In the genomic region with DNA sequence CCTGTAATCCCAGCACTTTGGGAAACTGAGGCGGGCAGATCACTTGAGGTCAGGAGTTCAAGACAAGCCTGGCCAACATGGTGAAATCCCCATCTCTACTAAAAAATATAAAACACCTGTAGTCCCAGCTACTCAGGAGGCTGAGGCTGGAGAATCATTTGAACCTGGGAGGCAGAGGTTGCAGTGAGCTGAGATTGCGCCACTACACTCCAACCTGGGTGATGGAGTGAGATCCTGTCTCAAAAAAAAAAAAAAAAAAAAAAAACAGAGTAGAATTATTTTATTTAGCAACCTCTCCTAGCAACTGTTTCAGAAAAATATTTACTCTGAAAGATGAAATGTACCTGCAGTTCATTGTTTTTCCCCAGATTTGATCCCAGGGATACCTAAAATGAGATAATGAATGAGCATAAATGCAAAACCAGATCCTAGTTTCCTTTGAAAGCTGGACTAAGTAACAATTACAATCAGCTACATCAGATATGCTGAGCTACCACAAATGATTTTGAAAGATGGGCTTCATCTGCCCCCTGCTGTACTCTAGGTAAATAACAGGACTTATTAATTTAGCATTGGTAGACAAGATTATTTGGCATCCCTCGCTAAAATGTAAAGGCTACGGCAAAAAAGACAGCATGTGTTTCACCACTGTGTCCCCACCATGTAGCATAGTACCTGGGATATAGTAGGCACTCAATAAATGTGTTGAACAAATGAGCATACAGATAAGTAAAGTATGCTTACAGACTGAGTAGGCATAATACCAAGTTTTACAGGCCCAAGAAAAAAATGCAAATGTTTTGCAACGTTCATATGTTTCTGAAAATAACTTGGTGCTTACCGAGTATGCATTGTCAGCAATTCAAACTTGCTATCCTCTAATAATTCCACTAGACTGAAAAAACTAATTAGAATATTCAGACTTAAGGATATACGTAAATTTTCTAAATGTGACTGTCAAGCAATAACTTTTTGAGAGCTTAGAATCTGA, we compare ENCODE assay signal across 2 cellular contexts.
TF ChIP-seq lines count a peak whose summit lies in the region.

No MANE protein-coding gene starts in this region.

TF ChIP-seq in IMR-90, 13 proteins besides CTCF, POLR2A, EP300 and RAD21:
- TF ChIP-seq MAZ (IDR thresholded peaks at IDR 0.05; ENCODE audit: borderline replicate concordance, low read depth, low read length) = no peak
- peak; percentile 95 for TF ChIP-seq SMC3 (IDR thresholded peaks at IDR 0.05; ENCODE audit: low read depth, low read length)
- TF ChIP-seq NFE2L2 (IDR thresholded peaks at IDR 0.05; ENCODE audit: low read depth, low read length) = no peak
- TF ChIP-seq, protein P1, sequence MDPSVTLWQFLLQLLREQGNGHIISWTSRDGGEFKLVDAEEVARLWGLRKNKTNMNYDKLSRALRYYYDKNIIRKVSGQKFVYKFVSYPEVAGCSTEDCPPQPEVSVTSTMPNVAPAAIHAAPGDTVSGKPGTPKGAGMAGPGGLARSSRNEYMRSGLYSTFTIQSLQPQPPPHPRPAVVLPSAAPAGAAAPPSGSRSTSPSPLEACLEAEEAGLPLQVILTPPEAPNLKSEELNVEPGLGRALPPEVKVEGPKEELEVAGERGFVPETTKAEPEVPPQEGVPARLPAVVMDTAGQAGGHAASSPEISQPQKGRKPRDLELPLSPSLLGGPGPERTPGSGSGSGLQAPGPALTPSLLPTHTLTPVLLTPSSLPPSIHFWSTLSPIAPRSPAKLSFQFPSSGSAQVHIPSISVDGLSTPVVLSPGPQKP (IDR thresholded peaks at IDR 0.05; ENCODE audit: borderline replicate concordance, low read depth, low read length) = no peak
- peak; percentile 81 for TF ChIP-seq MAFK (IDR thresholded peaks at IDR 0.05; ENCODE audit: low read depth, low read length)
- TF ChIP-seq RCOR1 (IDR thresholded peaks at IDR 0.05; ENCODE audit: insufficient replicate concordance, low read length) = no peak
- no peak for TF ChIP-seq CHD1 (IDR thresholded peaks at IDR 0.05; ENCODE audit: low read depth, low read length)
- no peak for TF ChIP-seq MXI1 (IDR thresholded peaks at IDR 0.05; ENCODE audit: borderline replicate concordance, low read depth, low read length)
- TF ChIP-seq, protein P2, sequence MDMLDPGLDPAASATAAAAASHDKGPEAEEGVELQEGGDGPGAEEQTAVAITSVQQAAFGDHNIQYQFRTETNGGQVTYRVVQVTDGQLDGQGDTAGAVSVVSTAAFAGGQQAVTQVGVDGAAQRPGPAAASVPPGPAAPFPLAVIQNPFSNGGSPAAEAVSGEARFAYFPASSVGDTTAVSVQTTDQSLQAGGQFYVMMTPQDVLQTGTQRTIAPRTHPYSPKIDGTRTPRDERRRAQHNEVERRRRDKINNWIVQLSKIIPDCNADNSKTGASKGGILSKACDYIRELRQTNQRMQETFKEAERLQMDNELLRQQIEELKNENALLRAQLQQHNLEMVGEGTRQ (IDR thresholded peaks at IDR 0.05; ENCODE audit: low read depth, low read length) = no peak

TF ChIP-seq in K562, 482 proteins besides CTCF, POLR2A, EP300 and RAD21 (continues in another document):
- TF ChIP-seq ZNF57 (CRISPR knock-in tag; IDR thresholded peaks at IDR 0.05) = no peak
- no peak for TF ChIP-seq BMI1 (IDR thresholded peaks at IDR 0.05; ENCODE audit: low read length)
- TF ChIP-seq SP2 (IDR thresholded peaks at IDR 0.05; ENCODE audit: extremely low read depth, low read depth, low read length, poor library complexity, severe bottlenecking) = no peak
- TF ChIP-seq PHF20 (IDR thresholded peaks at IDR 0.05; ENCODE audit: partially characterized antibody) = no peak
- peak; percentile 59 for TF ChIP-seq SMC3 (conservative IDR thresholded peaks at IDR 0.05; ENCODE audit: insufficient read depth, low read depth, low read length)
- no peak for TF ChIP-seq BRF1 (IDR thresholded peaks at IDR 0.05; ENCODE audit: borderline replicate concordance, extremely low read depth, insufficient read length)
- TF ChIP-seq, protein P3, sequence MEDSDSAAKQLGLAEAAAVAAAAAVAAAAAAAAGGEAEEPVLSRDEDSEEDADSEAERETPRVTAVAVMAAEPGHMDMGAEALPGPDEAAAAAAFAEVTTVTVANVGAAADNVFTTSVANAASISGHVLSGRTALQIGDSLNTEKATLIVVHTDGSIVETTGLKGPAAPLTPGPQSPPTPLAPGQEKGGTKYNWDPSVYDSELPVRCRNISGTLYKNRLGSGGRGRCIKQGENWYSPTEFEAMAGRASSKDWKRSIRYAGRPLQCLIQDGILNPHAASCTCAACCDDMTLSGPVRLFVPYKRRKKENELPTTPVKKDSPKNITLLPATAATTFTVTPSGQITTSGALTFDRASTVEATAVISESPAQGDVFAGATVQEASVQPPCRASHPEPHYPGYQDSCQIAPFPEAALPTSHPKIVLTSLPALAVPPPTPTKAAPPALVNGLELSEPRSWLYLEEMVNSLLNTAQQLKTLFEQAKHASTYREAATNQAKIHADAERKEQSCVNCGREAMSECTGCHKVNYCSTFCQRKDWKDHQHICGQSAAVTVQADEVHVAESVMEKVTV (CRISPR knock-in tag; IDR thresholded peaks at IDR 0.05) = peak; percentile 94
- TF ChIP-seq ZNF785 (CRISPR knock-in tag; IDR thresholded peaks at IDR 0.05) = no peak
- TF ChIP-seq, protein P4, sequence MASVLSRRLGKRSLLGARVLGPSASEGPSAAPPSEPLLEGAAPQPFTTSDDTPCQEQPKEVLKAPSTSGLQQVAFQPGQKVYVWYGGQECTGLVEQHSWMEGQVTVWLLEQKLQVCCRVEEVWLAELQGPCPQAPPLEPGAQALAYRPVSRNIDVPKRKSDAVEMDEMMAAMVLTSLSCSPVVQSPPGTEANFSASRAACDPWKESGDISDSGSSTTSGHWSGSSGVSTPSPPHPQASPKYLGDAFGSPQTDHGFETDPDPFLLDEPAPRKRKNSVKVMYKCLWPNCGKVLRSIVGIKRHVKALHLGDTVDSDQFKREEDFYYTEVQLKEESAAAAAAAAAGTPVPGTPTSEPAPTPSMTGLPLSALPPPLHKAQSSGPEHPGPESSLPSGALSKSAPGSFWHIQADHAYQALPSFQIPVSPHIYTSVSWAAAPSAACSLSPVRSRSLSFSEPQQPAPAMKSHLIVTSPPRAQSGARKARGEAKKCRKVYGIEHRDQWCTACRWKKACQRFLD (CRISPR knock-in tag; IDR thresholded peaks at IDR 0.05) = no peak
- TF ChIP-seq, protein P5, sequence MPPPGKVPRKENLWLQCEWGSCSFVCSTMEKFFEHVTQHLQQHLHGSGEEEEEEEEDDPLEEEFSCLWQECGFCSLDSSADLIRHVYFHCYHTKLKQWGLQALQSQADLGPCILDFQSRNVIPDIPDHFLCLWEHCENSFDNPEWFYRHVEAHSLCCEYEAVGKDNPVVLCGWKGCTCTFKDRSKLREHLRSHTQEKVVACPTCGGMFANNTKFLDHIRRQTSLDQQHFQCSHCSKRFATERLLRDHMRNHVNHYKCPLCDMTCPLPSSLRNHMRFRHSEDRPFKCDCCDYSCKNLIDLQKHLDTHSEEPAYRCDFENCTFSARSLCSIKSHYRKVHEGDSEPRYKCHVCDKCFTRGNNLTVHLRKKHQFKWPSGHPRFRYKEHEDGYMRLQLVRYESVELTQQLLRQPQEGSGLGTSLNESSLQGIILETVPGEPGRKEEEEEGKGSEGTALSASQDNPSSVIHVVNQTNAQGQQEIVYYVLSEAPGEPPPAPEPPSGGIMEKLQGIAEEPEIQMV (tag; conservative IDR thresholded peaks at IDR 0.05; ENCODE audit: low read depth) = no peak
- TF ChIP-seq, protein P6, sequence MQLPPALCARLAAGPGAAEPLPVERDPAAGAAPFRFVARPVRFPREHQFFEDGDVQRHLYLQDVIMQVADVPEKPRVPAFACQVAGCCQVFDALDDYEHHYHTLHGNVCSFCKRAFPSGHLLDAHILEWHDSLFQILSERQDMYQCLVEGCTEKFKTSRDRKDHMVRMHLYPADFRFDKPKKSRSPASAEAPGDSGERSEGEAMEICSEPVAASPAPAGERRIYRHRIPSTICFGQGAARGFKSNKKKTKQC (CRISPR knock-in tag; IDR thresholded peaks at IDR 0.05) = no peak
- no peak for TF ChIP-seq NCOA6 (IDR thresholded peaks at IDR 0.05)
- TF ChIP-seq MXI1 (IDR thresholded peaks at IDR 0.05; ENCODE audit: low read depth, low read length) = no peak
- TF ChIP-seq, protein P7, sequence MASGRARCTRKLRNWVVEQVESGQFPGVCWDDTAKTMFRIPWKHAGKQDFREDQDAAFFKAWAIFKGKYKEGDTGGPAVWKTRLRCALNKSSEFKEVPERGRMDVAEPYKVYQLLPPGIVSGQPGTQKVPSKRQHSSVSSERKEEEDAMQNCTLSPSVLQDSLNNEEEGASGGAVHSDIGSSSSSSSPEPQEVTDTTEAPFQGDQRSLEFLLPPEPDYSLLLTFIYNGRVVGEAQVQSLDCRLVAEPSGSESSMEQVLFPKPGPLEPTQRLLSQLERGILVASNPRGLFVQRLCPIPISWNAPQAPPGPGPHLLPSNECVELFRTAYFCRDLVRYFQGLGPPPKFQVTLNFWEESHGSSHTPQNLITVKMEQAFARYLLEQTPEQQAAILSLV (tag; IDR thresholded peaks at IDR 0.05) = no peak
- TF ChIP-seq GTF2F1 (IDR thresholded peaks at IDR 0.05; ENCODE audit: low read depth, low read length) = no peak
- no peak for TF ChIP-seq GABPB2 (CRISPR knock-in tag; conservative IDR thresholded peaks at IDR 0.05)
- no peak for TF ChIP-seq PML (IDR thresholded peaks at IDR 0.05; ENCODE audit: low read length)
- TF ChIP-seq ZNF316 (IDR thresholded peaks at IDR 0.05) = peak; percentile 80
- TF ChIP-seq ZNF717 (CRISPR knock-in tag; IDR thresholded peaks at IDR 0.05) = no peak
- peak; percentile 59; the same call in 1 of the 2 replicates for TF ChIP-seq MAFF (IDR thresholded peaks at IDR 0.05; ENCODE audit: low read length)
- TF ChIP-seq SRSF1 (IDR thresholded peaks at IDR 0.05; ENCODE audit: low read depth, low read length) = no peak
- TF ChIP-seq ELF4 (CRISPR knock-in tag; IDR thresholded peaks at IDR 0.05) = no peak
- TF ChIP-seq, protein P8, sequence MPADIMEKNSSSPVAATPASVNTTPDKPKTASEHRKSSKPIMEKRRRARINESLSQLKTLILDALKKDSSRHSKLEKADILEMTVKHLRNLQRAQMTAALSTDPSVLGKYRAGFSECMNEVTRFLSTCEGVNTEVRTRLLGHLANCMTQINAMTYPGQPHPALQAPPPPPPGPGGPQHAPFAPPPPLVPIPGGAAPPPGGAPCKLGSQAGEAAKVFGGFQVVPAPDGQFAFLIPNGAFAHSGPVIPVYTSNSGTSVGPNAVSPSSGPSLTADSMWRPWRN (IDR thresholded peaks at IDR 0.05; ENCODE audit: low read depth) = no peak
- peak; percentile 70; the same call in 1 of the 2 replicates for TF ChIP-seq C11orf30 (IDR thresholded peaks at IDR 0.05; ENCODE audit: low read depth)
- TF ChIP-seq, protein P9, sequence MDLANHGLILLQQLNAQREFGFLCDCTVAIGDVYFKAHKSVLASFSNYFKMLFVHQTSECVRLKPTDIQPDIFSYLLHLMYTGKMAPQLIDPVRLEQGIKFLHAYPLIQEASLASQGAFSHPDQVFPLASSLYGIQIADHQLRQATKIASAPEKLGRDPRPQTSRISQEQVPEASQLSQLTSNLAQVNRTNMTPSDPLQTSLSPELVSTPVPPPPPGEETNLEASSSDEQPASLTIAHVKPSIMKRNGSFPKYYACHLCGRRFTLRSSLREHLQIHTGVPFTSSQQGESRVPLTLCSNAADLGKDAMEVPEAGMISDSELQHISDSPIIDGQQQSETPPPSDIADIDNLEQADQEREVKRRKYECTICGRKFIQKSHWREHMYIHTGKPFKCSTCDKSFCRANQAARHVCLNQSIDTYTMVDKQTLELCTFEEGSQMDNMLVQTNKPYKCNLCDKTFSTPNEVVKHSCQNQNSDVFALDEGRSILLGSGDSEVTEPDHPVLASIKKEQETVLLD (IDR thresholded peaks at IDR 0.05) = no peak
- no peak for TF ChIP-seq ZNF780A (CRISPR knock-in tag; IDR thresholded peaks at IDR 0.05)
- TF ChIP-seq, protein P10, sequence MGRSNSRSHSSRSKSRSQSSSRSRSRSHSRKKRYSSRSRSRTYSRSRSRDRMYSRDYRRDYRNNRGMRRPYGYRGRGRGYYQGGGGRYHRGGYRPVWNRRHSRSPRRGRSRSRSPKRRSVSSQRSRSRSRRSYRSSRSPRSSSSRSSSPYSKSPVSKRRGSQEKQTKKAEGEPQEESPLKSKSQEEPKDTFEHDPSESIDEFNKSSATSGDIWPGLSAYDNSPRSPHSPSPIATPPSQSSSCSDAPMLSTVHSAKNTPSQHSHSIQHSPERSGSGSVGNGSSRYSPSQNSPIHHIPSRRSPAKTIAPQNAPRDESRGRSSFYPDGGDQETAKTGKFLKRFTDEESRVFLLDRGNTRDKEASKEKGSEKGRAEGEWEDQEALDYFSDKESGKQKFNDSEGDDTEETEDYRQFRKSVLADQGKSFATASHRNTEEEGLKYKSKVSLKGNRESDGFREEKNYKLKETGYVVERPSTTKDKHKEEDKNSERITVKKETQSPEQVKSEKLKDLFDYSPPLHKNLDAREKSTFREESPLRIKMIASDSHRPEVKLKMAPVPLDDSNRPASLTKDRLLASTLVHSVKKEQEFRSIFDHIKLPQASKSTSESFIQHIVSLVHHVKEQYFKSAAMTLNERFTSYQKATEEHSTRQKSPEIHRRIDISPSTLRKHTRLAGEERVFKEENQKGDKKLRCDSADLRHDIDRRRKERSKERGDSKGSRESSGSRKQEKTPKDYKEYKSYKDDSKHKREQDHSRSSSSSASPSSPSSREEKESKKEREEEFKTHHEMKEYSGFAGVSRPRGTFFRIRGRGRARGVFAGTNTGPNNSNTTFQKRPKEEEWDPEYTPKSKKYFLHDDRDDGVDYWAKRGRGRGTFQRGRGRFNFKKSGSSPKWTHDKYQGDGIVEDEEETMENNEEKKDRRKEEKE (IDR thresholded peaks at IDR 0.05; ENCODE audit: borderline replicate concordance in 1 of 2, control insufficient read depth in 1 of 2, low read depth in 2 of 2, low read length in 1 of 2) = no peak
- TF ChIP-seq, protein P11, sequence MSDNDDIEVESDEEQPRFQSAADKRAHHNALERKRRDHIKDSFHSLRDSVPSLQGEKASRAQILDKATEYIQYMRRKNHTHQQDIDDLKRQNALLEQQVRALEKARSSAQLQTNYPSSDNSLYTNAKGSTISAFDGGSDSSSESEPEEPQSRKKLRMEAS (CRISPR knock-in tag; IDR thresholded peaks at IDR 0.05) = no peak
- TF ChIP-seq FOSL1 (tag; conservative IDR thresholded peaks at IDR 0.05) = no peak
- TF ChIP-seq MAFK (IDR thresholded peaks at IDR 0.05; ENCODE audit: low read length) = peak; percentile 76
- TF ChIP-seq, protein P12, sequence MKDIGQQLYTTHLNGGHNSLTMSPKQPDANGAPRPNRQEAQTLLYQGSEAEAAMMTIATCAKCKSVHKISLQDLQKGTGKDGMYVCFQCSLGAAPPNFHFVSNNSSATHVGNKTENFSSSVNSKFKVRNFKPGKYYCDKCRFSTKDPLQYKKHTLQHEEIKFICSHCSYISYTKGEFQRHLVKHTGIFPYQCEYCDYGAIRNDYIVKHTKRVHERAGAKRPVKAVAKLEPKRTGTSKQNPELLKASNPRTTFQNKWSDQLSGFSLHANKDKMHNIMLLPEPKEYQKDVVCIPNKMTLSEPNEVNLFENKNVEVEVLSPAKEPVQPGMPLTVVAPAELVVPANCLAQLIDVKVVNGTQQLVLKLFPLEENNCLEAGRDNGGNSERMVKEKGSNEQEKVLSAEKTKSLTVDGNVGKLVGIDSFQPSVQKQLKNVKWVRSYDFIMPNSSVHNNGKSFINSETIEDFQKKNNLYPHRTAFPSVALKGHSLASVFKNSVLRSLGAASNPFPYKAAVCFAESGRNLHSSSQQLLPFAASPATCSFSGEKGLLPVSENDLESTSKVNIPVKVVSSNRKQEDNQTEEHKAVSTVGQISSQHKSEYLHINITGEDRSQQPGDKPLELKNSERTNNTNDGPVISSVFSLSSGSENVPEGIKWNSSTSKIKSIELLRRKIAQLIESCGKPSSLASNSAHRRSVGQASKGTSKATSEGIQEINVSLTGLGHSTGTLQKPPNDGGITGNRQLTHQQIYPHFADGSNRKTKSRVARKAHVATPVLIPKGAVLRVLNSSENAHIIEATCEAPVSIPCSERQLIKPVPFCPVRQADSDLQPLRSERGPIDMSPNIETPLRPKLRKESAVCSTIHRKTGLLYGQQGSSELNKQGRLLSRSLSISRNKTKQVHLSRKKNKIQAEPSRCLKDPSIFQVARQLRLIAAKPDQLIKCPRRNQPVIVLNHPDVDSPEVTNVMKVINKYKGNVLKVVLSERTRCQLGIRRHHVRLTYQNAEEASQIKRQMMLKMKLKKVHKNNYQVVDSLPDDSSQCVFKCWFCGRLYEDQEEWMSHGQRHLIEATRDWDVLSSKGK (CRISPR knock-in tag; IDR thresholded peaks at IDR 0.05) = no peak
- TF ChIP-seq MAFG (tag; conservative IDR thresholded peaks at IDR 0.05) = peak; percentile 71
- peak; percentile 57 for TF ChIP-seq GATA2 (CRISPR knock-in tag; IDR thresholded peaks at IDR 0.05)
